Comparison of ENCODE assay signal across 24 cellular contexts in the genomic region with DNA sequence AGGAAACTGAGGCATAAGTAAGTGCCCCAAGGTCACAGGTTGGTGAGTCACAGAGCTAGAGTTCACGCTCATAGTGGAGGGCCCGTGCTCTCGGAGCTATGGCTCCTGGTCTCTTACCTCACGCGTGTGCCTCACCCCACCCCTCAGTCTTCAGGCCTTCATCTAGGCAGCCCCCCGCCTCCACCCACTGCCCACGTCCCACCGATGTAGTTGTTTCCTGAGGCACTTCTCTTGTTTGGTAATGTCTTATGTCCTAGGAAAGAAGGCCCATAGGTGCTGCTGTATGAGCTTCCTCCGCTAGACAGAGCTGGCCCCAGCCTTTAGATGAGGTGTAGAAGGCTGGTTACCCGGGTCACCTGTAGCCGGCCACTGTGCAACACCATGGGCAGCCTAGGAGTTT.
"Had no signal": no experiment of that assay in that cellular context is flagged by ENCODE, and none has a peak within 500 bp of the region (broad histone marks: within the 10 kb centered on the region; RNA-seq: fewer than 3 reads in every experiment).

No MANE protein-coding gene starts in this region.

- H3K27ac ChIP-seq: ascending aorta, brain microvascular endothelial cell, foreskin keratinocyte, lower lobe of right lung, neutrophil, ovary, testis, vagina, VCaP had no signal

- H3K36me3 ChIP-seq: ovary had no signal

- H3K27me3 Mint-ChIP-seq: activated T-helper 17 cell treated with anti-CD3 and anti-CD28 coated beads, Interleukin-2, amount 50 U/mL, for 72 hours; dendritic cell treated with granulocyte-macrophage colony-stimulating factor and Interleukin-4, amounts not matched to agents 40 ng/mL and 50 ng/mL, for 4 days; naive thymus-derived CD8-positive, alpha-beta T cell; stimulated activated naive B cell treated with anti-CD40 and anti-IgM and Interleukin-4, amounts not matched to agents 10 μg/mL and 1 μg/mL and 100 μg/mL, for 72 hours; type B pancreatic cell had no signal

- H3K4me3 ChIP-seq: ascending aorta, lower lobe of right lung, ovary, testis, vagina had no signal

- DNase-seq: activated CD4-positive, alpha-beta T cell treated with anti-CD3 and anti-CD28 coated beads, Interleukin-2, amount 50 U/mL, for 1 hour; activated CD4-positive, CD25-positive, alpha-beta regulatory T cell treated with anti-CD3 and anti-CD28 coated beads, Interleukin-2, amount 50 U/mL, for 72 hours; activated T-cell treated with anti-CD3 and anti-CD28 coated beads, Interleukin-2, amount 50 U/mL, for 1 hour; brain microvascular endothelial cell; caudate nucleus; effector CD4-positive, alpha-beta T cell; erythroblast; foreskin keratinocyte; kidney; lower lobe of right lung; naive thymus-derived CD8-positive, alpha-beta T cell; ovary; stimulated activated CD4-positive, alpha-beta T cell treated with anti-CD3 and anti-CD28 coated beads, Interleukin-1b, Interleukin-23, amount 100 ng/mL, for 48 hours; stimulated activated naive B cell treated with anti-CD40 and anti-IgM and Interleukin-4, amounts not matched to agents 10 μg/mL and 1 μg/mL and 100 μg/mL, for 72 hours; testis had no signal

- H3K4me3 Mint-ChIP-seq: activated T-helper 17 cell treated with anti-CD3 and anti-CD28 coated beads, Interleukin-2, amount 50 U/mL, for 72 hours; dendritic cell treated with granulocyte-macrophage colony-stimulating factor and Interleukin-4, amounts not matched to agents 40 ng/mL and 50 ng/mL, for 4 days; stimulated activated naive B cell treated with anti-CD40 and anti-IgM and Interleukin-4, amounts not matched to agents 10 μg/mL and 1 μg/mL and 100 μg/mL, for 72 hours; type B pancreatic cell had no signal

- ATAC-seq: activated naive CD4-positive, alpha-beta T cell treated with anti-CD3 and anti-CD28 coated beads, Interleukin-2, amount 50 U/mL, for 72 hours; activated T-helper 17 cell treated with anti-CD3 and anti-CD28 coated beads, Interleukin-2, amount 50 U/mL, for 72 hours; foreskin keratinocyte; lower lobe of right lung; naive thymus-derived CD8-positive, alpha-beta T cell; right cardiac atrium; stimulated activated naive B cell treated with anti-CD40 and anti-IgM and Interleukin-4, amounts not matched to agents 10 μg/mL and 1 μg/mL and 100 μg/mL, for 72 hours had no signal

- H3K9me3 ChIP-seq: ascending aorta, lower lobe of right lung, neutrophil, ovary, testis, vagina had no signal

- H3K27ac Mint-ChIP-seq: dendritic cell treated with granulocyte-macrophage colony-stimulating factor and Interleukin-4, amounts not matched to agents 40 ng/mL and 50 ng/mL, for 4 days; stimulated activated naive B cell treated with anti-CD40 and anti-IgM and Interleukin-4, amounts not matched to agents 10 μg/mL and 1 μg/mL and 100 μg/mL, for 72 hours; type B pancreatic cell had no signal

- H3K27me3 ChIP-seq: ascending aorta, brain microvascular endothelial cell, foreskin keratinocyte, neutrophil, ovary, testis, vagina had no signal

- H3K9me3 Mint-ChIP-seq: activated naive CD4-positive, alpha-beta T cell treated with anti-CD3 and anti-CD28 coated beads, Interleukin-2, amount 50 U/mL, for 72 hours; activated T-helper 17 cell treated with anti-CD3 and anti-CD28 coated beads, Interleukin-2, amount 50 U/mL, for 72 hours; dendritic cell treated with granulocyte-macrophage colony-stimulating factor and Interleukin-4, amounts not matched to agents 40 ng/mL and 50 ng/mL, for 4 days; naive thymus-derived CD8-positive, alpha-beta T cell; type B pancreatic cell had no signal
